Comparison of ENCODE assay signal across 2 cellular contexts in genomic region chr16:69499541-69500255, GRCh38.
TF ChIP-seq lines count a peak whose summit lies in the region.

No MANE protein-coding gene starts in this region.

TF ChIP-seq in HepG2, 621 proteins besides CTCF, POLR2A, EP300 and RAD21:
- no peak for TF ChIP-seq KDM1A (CRISPR knock-in tag; IDR thresholded peaks at IDR 0.05)
- TF ChIP-seq CENPX (CRISPR knock-in tag; IDR thresholded peaks at IDR 0.05): no peak
- TF ChIP-seq TEF (CRISPR knock-in tag; IDR thresholded peaks at IDR 0.05): no peak
- no peak for TF ChIP-seq ZNF747 (CRISPR knock-in tag; IDR thresholded peaks at IDR 0.05; ENCODE audit: borderline replicate concordance)
- no peak for TF ChIP-seq HMGA1 (CRISPR knock-in tag; conservative IDR thresholded peaks at IDR 0.05)
- no peak for TF ChIP-seq ZBTB43 (CRISPR knock-in tag; conservative IDR thresholded peaks at IDR 0.05)
- no peak for TF ChIP-seq REXO4 (CRISPR knock-in tag; IDR thresholded peaks at IDR 0.05; ENCODE audit: borderline replicate concordance)
- no peak for TF ChIP-seq SMAD1 (CRISPR knock-in tag; IDR thresholded peaks at IDR 0.05; ENCODE audit: borderline replicate concordance, low read depth)
- no peak for TF ChIP-seq ELF4 (CRISPR knock-in tag; IDR thresholded peaks at IDR 0.05; ENCODE audit: borderline replicate concordance)
- no peak for TF ChIP-seq TMF1 (CRISPR knock-in tag; IDR thresholded peaks at IDR 0.05; ENCODE audit: low read depth)
- no peak for TF ChIP-seq NCOA1 (CRISPR knock-in tag; IDR thresholded peaks at IDR 0.05)
- no peak for TF ChIP-seq ZFYVE20 (CRISPR knock-in tag; IDR thresholded peaks at IDR 0.05; ENCODE audit: borderline replicate concordance, low read depth)
- no peak for TF ChIP-seq ZBTB7A (CRISPR knock-in tag; IDR thresholded peaks at IDR 0.05)
- no peak for TF ChIP-seq ZGPAT (CRISPR knock-in tag; IDR thresholded peaks at IDR 0.05)
- no peak for TF ChIP-seq ZFY (CRISPR knock-in tag; IDR thresholded peaks at IDR 0.05)
- no peak for TF ChIP-seq TBL1XR1 (IDR thresholded peaks at IDR 0.05; ENCODE audit: borderline replicate concordance, low read length, partially characterized antibody)
- no peak for TF ChIP-seq CBX2 (IDR thresholded peaks at IDR 0.05; ENCODE audit: low read depth, low read length)
- no peak for TF ChIP-seq CBX2 (CRISPR knock-in tag; IDR thresholded peaks at IDR 0.05; ENCODE audit: low read depth)
TF ChIP-seq in HepG2: peak in this region for 0.

TF ChIP-seq in WTC11, 78 proteins besides CTCF, POLR2A, EP300 and RAD21:
- TF ChIP-seq ESRRA (CRISPR knock-in tag; IDR thresholded peaks at IDR 0.05; ENCODE audit: borderline replicate concordance) (no peak), ZNF396 (CRISPR knock-in tag; IDR thresholded peaks at IDR 0.05; ENCODE audit: borderline replicate concordance) (no peak), RORB (CRISPR knock-in tag; IDR thresholded peaks at IDR 0.05) (no peak), ATF6 (CRISPR knock-in tag; IDR thresholded peaks at IDR 0.05) (no peak), RELA (CRISPR knock-in tag; IDR thresholded peaks at IDR 0.05; ENCODE audit: borderline replicate concordance) (no peak), TCF7 (CRISPR knock-in tag; IDR thresholded peaks at IDR 0.05; ENCODE audit: low read depth) (no peak), ZNF416 (CRISPR knock-in tag; IDR thresholded peaks at IDR 0.05) (no peak), SMAD3 (CRISPR knock-in tag; IDR thresholded peaks at IDR 0.05; ENCODE audit: borderline replicate concordance) (no peak), CREB1 (CRISPR knock-in tag; IDR thresholded peaks at IDR 0.05) (no peak), NR3C1 (CRISPR knock-in tag; conservative IDR thresholded peaks at IDR 0.05; ENCODE audit: low read depth) (no peak), NR2C2 (CRISPR knock-in tag; IDR thresholded peaks at IDR 0.05) (no peak), FOXP1 (CRISPR knock-in tag; IDR thresholded peaks at IDR 0.05; ENCODE audit: borderline replicate concordance) (no peak), ARID4B (CRISPR knock-in tag; IDR thresholded peaks at IDR 0.05; ENCODE audit: borderline replicate concordance) (no peak), IRF2 (CRISPR knock-in tag; IDR thresholded peaks at IDR 0.05; ENCODE audit: borderline replicate concordance, low read depth) (no peak), ATF1 (CRISPR knock-in tag; IDR thresholded peaks at IDR 0.05) (no peak), ATF3 (CRISPR knock-in tag; conservative IDR thresholded peaks at IDR 0.05) (no peak), JUN (CRISPR knock-in tag; IDR thresholded peaks at IDR 0.05) (no peak), ERG (CRISPR knock-in tag; IDR thresholded peaks at IDR 0.05) (no peak)
